In genomic region chr17:75486151-75486550, GRCh38 we compare ENCODE assay signal across 15 cellular contexts.
DNase-seq lines count a peak whose midpoint lies in the region; ATAC-seq and TF ChIP-seq lines count a peak whose summit lies in the region.
"Had no signal": no experiment of that assay in that cellular context is flagged by ENCODE, and none has a peak within 500 bp of the region (broad histone marks: within the 10 kb centered on the region; RNA-seq: fewer than 3 reads in every experiment).

No MANE protein-coding gene starts in this region.

- intact Hi-C loops in dendritic cell treated with granulocyte-macrophage colony-stimulating factor and Interleukin-4, amounts not matched to agents 40 ng/mL and 50 ng/mL, for 4 days (cut with micrococcal nuclease): loop anchor here (2.0 kb wide), 1 partner anchor 59 kb away; no protein-coding TSS in a partner anchor

- H3K36me3 Mint-ChIP-seq in dendritic cell treated with granulocyte-macrophage colony-stimulating factor and Interleukin-4, amounts not matched to agents 40 ng/mL and 50 ng/mL, for 4 days (ENCODE audit: low read depth): peaks cover 46% of the 10 kb centered on the region

- DNase-seq in CD1c-positive myeloid dendritic cell (ENCODE audit: extremely low spot score): peak; percentile 4
- DNase-seq in central memory CD4-positive, alpha-beta T cell: no peak
- DNase-seq: amygdala, head of caudate nucleus, KBM-7, kidney, NCI-H1105, NCI-H774, WERI-Rb-1 had no signal

- H3K36me3 ChIP-seq in KOPT-K1 (ENCODE audit: insufficient read depth, low read length) (peaks cover 16% of the 10 kb centered on the region; the same call in 1 of the 2 replicates), neutrophil (peaks cover 3% of the 10 kb centered on the region)

- H3K27ac Mint-ChIP-seq in dendritic cell treated with granulocyte-macrophage colony-stimulating factor and Interleukin-4, amounts not matched to agents 40 ng/mL and 50 ng/mL, for 4 days: peak overlapping the region; percentile 92

- H3K4me1 Mint-ChIP-seq in dendritic cell treated with granulocyte-macrophage colony-stimulating factor and Interleukin-4, amounts not matched to agents 40 ng/mL and 50 ng/mL, for 4 days (ENCODE audit: low read depth): peaks cover 52% of the 10 kb centered on the region

- peak overlapping the region; percentile 71 for H3K4me3 Mint-ChIP-seq in dendritic cell treated with granulocyte-macrophage colony-stimulating factor and Interleukin-4, amounts not matched to agents 40 ng/mL and 50 ng/mL, for 4 days

- H3K9me3 ChIP-seq in KOPT-K1 (ENCODE audit: insufficient read depth, low read length, poor library complexity, severe bottlenecking) (no peaks in the 10 kb centered on the region), neutrophil (no peaks in the 10 kb centered on the region)
- H3K9me3 ChIP-seq: Peyer's patch had no signal

- no peak overlapping the region for H3K4me3 ChIP-seq in neutrophil (ENCODE audit: low read depth in 1 of 2, low read length in 1 of 2)
- H3K4me3 ChIP-seq: Peyer's patch had no signal

- peaks cover 18 to 21% of the 10 kb centered on the region in 2 experiments for H3K4me1 ChIP-seq in neutrophil (ENCODE audit: control insufficient read depth in 1 of 2, insufficient read depth in 1 of 2, low read depth in 1 of 2, low read length in 1 of 2)

- no peak for ATAC-seq in HG03095 (IDR thresholded peaks at IDR 0.05; ENCODE audit: unreplicated experiment)
- ATAC-seq in HG02678 (IDR thresholded peaks at IDR 0.05; ENCODE audit: unreplicated experiment): no peak

- no peaks in the 10 kb centered on the region for H3K9me3 Mint-ChIP-seq in dendritic cell treated with granulocyte-macrophage colony-stimulating factor and Interleukin-4, amounts not matched to agents 40 ng/mL and 50 ng/mL, for 4 days

- no peaks in the 10 kb centered on the region for H3K27me3 Mint-ChIP-seq in dendritic cell treated with granulocyte-macrophage colony-stimulating factor and Interleukin-4, amounts not matched to agents 40 ng/mL and 50 ng/mL, for 4 days

- no peaks in the 10 kb centered on the region for H3K27me3 ChIP-seq in neutrophil
- H3K27me3 ChIP-seq: Peyer's patch had no signal

- TF ChIP-seq CTCF in neutrophil (IDR thresholded peaks at IDR 0.05): no peak

- peak overlapping the region; percentile 86 for H3K27ac ChIP-seq in KOPT-K1 (ENCODE audit: low read depth, low read length, poor library complexity, severe bottlenecking)
- H3K27ac ChIP-seq in neutrophil: peak overlapping the region; percentile 91
- H3K27ac ChIP-seq: WERI-Rb-1 had no signal
